8 cellular contexts compared by ENCODE assay signal in genomic region chr17:978110-979093, GRCh38. TPM values are rescaled to one million over a fixed set of nuclear protein-coding genes. Genes with fewer than 3 reads are reported as not detected.
DNase-seq lines count a peak whose midpoint lies in the region; ATAC-seq and TF ChIP-seq lines count a peak whose summit lies in the region.

No MANE protein-coding gene starts in this region.

- TF ChIP-seq POLR2A in prostate gland (IDR thresholded peaks at IDR 0.05): no peak

- H3K4me3 ChIP-seq in GM23338: peak overlapping the region; percentile 78
- H3K4me3 ChIP-seq in SU-DHL-6 (ENCODE audit: insufficient read depth, low read length, poor library complexity, severe bottlenecking): no peak overlapping the region
- H3K4me3 ChIP-seq in fibroblast of the aortic adventitia (ENCODE audit: low read depth, low read length): peak overlapping the region; percentile 71
- peak overlapping the region; percentile 56 to 80 for H3K4me3 ChIP-seq in prostate gland

- H4K20me1 ChIP-seq in GM23338 (replicated peaks; ENCODE audit: insufficient read depth) (peaks cover 21% of the 10 kb centered on the region), SU-DHL-6 (ENCODE audit: low read depth, low read length) (no peaks in the 10 kb centered on the region; the same call in 1 of the 2 replicates)

- peak overlapping the region; percentile 90 for H3K4me2 ChIP-seq in GM23338
- peak overlapping the region; percentile 34 for H3K4me2 ChIP-seq in SU-DHL-6 (ENCODE audit: low read depth, low read length, poor library complexity, severe bottlenecking)

- intact Hi-C loops in prostate gland (cut with DNase I): no loop called here

- peaks cover 42% of the 10 kb centered on the region for H3K4me1 Mint-ChIP-seq in GM23338

- H2AFZ ChIP-seq in GM23338 (no peak overlapping the region), SU-DHL-6 (ENCODE audit: low read depth, low read length, severe bottlenecking) (no peak overlapping the region)

- no peak overlapping the region for H3K9ac ChIP-seq in SU-DHL-6 (ENCODE audit: low read length)

- no peaks in the 10 kb centered on the region; the same call in 2 of the 3 replicates for H3K9me3 Mint-ChIP-seq in GM23338

- under 1% methylated on average over 22 of the region's 72 CpGs for WGBS in prostate gland

- peaks cover 7% of the 10 kb centered on the region; the same call in 1 of the 2 replicates for H3F3A ChIP-seq in GM23338 (replicated peaks; ENCODE audit: low read depth)
- H3F3A ChIP-seq in SU-DHL-6 (ENCODE audit: insufficient read depth): peaks cover 14% of the 10 kb centered on the region; the same call in 1 of the 2 replicates

- ATAC-seq in GM23338: peak; percentile 41
- ATAC-seq in GM18870 (IDR thresholded peaks at IDR 0.05; ENCODE audit: unreplicated experiment): no peak
- ATAC-seq in GM18502 (IDR thresholded peaks at IDR 0.05; ENCODE audit: poor library complexity, unreplicated experiment): no peak
- no peak for ATAC-seq in HG03039 (IDR thresholded peaks at IDR 0.05; ENCODE audit: unreplicated experiment)

- H3K36me3 ChIP-seq in GM23338 (ENCODE audit: insufficient read depth) (no peaks in the 10 kb centered on the region), SU-DHL-6 (ENCODE audit: low read length) (no peaks in the 10 kb centered on the region), prostate gland (no peaks in the 10 kb centered on the region)

- H3K27ac ChIP-seq in GM23338 (ENCODE audit: low read depth) (no peak overlapping the region), SU-DHL-6 (ENCODE audit: low read depth, low read length) (no peak overlapping the region), prostate gland (peak overlapping the region; percentile 83 to 93)

- H3K27me3 ChIP-seq in GM23338 (ENCODE audit: insufficient read depth) (no peaks in the 10 kb centered on the region), SU-DHL-6 (ENCODE audit: low read length) (no peaks in the 10 kb centered on the region), prostate gland (replicated peaks; ENCODE audit: insufficient read depth) (no peaks in the 10 kb centered on the region)

- peak overlapping the region; percentile 85 for H3K4me3 Mint-ChIP-seq in GM23338

- TF ChIP-seq CTCF in GM23338 (conservative IDR thresholded peaks at IDR 0.05; ENCODE audit: low read depth in 2 of 2): no peak
- TF ChIP-seq CTCF in SU-DHL-6 (IDR thresholded peaks at IDR 0.05; ENCODE audit: insufficient read depth, low read length, poor library complexity, severe bottlenecking): no peak
- no peak for TF ChIP-seq CTCF in fibroblast of the aortic adventitia (IDR thresholded peaks at IDR 0.05; ENCODE audit: insufficient read depth, low read length)
- no peak for TF ChIP-seq CTCF in prostate gland (IDR thresholded peaks at IDR 0.05)

- peaks cover 18% of the 10 kb centered on the region for H3K27me3 Mint-ChIP-seq in GM23338 (ENCODE audit: insufficient read depth, low read depth, poor library complexity)

- DNase-seq in GM23338 (ENCODE audit: low spot score): no peak
- DNase-seq in fibroblast of the aortic adventitia (ENCODE audit: low read depth): no peak
- DNase-seq in prostate gland (ENCODE audit: low spot score): no peak
- DNase-seq in cortex of kidney (lab: John Stamatoyannopoulos, UW): no peak

- peaks cover 55% of the 10 kb centered on the region for H3K79me2 ChIP-seq in GM23338 (replicated peaks; ENCODE audit: insufficient read depth)
- H3K79me2 ChIP-seq in SU-DHL-6 (ENCODE audit: insufficient read depth, low read length): no peaks in the 10 kb centered on the region

- H3K27ac Mint-ChIP-seq in GM23338: peak overlapping the region; percentile 75

- no peaks in the 10 kb centered on the region for H3K9me2 ChIP-seq in GM23338 (ENCODE audit: insufficient read depth)
- no peaks in the 10 kb centered on the region for H3K9me2 ChIP-seq in SU-DHL-6 (replicated peaks; ENCODE audit: insufficient read depth, low read length)

- H3K36me3 Mint-ChIP-seq in GM23338 (ENCODE audit: low read depth): no peaks in the 10 kb centered on the region; the same call in 2 of the 3 replicates

- H3K4me1 ChIP-seq in GM23338 (ENCODE audit: insufficient read depth) (peaks cover 41% of the 10 kb centered on the region), prostate gland (replicated peaks) (peaks cover 7% of the 10 kb centered on the region)

- no peaks in the 10 kb centered on the region for H3K9me3 ChIP-seq in SU-DHL-6 (ENCODE audit: insufficient read depth, low read length)
- H3K9me3 ChIP-seq in prostate gland: no peaks in the 10 kb centered on the region

TF ChIP-seq in GM23338, 12 proteins besides CTCF, POLR2A, EP300 and RAD21 (continues in another document):
- TF ChIP-seq POLR2AphosphoS5 (IDR thresholded peaks at IDR 0.05; ENCODE audit: low read depth): no peak
- TF ChIP-seq NANOG (IDR thresholded peaks at IDR 0.05; ENCODE audit: borderline replicate concordance): no peak
- no peak for TF ChIP-seq STAT1 (IDR thresholded peaks at IDR 0.05; ENCODE audit: unreplicated experiment)
- no peak for TF ChIP-seq ZNF114 (CRISPR knock-in tag; IDR thresholded peaks at IDR 0.05)
- TF ChIP-seq JUNB (IDR thresholded peaks at IDR 0.05; ENCODE audit: unreplicated experiment): no peak
- no peak for TF ChIP-seq ETS1 (IDR thresholded peaks at IDR 0.05)
- no peak for TF ChIP-seq CREB1 (CRISPR knock-in tag; IDR thresholded peaks at IDR 0.05; ENCODE audit: low read depth)
- no peak for TF ChIP-seq EZH2 (IDR thresholded peaks at IDR 0.05; ENCODE audit: low read depth, unreplicated experiment)
- no peak for TF ChIP-seq REST (IDR thresholded peaks at IDR 0.05; ENCODE audit: unreplicated experiment)

RNA-seq across cellular contexts. Expression of gene NXN, which starts 1.2 kb away (rescaled TPM):
- total RNA-seq in GM23338 (2014; rRNA removed; shearing (Covaris generic)): 90.4 and 105 TPM in 2 replicates
- 31.8 and 36.2 TPM in 2 replicates for polyA plus RNA-seq in GM23338 (2016; fragmentation: Nextera tagmentation; extraction: Ambion mirVana)
- total RNA-seq in fibroblast of the aortic adventitia (ENCODE audit: low replicate concordance): 5.1 and 18.1 TPM in 2 replicates
- total RNA-seq in prostate gland: 10 to 100 TPM; 56.2 to 56.7 TPM

RNA-seq across cellular contexts. Expression of gene TIMM22, which starts 18.5 kb away (rescaled TPM):
- 23.1 and 24.4 TPM in 2 replicates for total RNA-seq in GM23338 (2014; rRNA removed; shearing (Covaris generic))
- 20.2 and 21.9 TPM in 2 replicates for polyA plus RNA-seq in GM23338 (2016; fragmentation: Nextera tagmentation; extraction: Ambion mirVana)
- total RNA-seq in fibroblast of the aortic adventitia (ENCODE audit: low replicate concordance) (8.7 and 15.8 TPM in 2 replicates), prostate gland (10 to 100 TPM; 15.1 to 20.3 TPM)

Comparison
In these comparisons a context has a peak if more than half of its experiments do, and no peak if none do; other contexts are left out.
1. H3K27ac ChIP-seq: peak in prostate gland (2 of 2); none in GM23338 (single experiment) and SU-DHL-6 (single experiment).